Comparison of ENCODE assay signal across 21 cellular contexts in the genomic region with DNA sequence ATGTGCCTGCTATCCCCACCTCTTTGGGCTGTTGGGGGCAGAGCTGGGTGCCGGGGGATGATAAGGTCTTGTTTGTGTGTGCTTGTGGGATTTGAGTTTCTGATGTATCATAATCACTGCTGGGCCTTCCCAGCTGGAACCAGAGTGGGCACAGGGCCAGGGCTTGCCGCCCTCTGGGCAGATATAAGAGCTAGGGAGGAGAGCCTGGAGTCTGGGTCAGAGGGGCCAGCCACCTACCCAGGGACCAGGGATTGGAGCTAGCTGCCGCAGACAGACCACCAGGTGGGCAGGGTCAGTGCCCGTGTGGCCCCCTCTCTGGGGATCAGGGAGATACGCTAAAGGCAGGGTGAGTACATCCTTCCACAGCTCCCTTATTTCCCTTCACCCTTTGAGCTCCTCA. TPM values are rescaled to one million over a fixed set of nuclear protein-coding genes. Genes with fewer than 3 reads are reported as not detected.
DNase-seq lines count a peak whose midpoint lies in the region; ATAC-seq, FAIRE-seq and TF ChIP-seq lines count a peak whose summit lies in the region.
"Had no signal": no experiment of that assay in that cellular context is flagged by ENCODE, and none has a peak within 500 bp of the region (broad histone marks: within the 10 kb centered on the region; RNA-seq: fewer than 3 reads in every experiment).

No MANE protein-coding gene starts in this region.

- H3K9me3 ChIP-seq in BLaER1: no peaks in the 10 kb centered on the region
- H3K9me3 ChIP-seq in HepG2 (ENCODE audit: low read length): no peaks in the 10 kb centered on the region
- no peaks in the 10 kb centered on the region for H3K9me3 ChIP-seq in sigmoid colon
- H3K9me3 ChIP-seq: breast epithelium, heart right ventricle, neutrophil, spleen had no signal

- H3K4me2 ChIP-seq in BLaER1 (peak overlapping the region; percentile 52), HepG2 (ENCODE audit: low read depth, low read length) (peak overlapping the region; percentile 93)

- TF ChIP-seq EP300 in HepG2 (IDR thresholded peaks at IDR 0.05; ENCODE audit: low read depth in 2 of 2, low read length in 2 of 2) (no peak), HepG2 (CRISPR knock-in tag; IDR thresholded peaks at IDR 0.05; ENCODE audit: borderline replicate concordance) (no peak), sigmoid colon (IDR thresholded peaks at IDR 0.05) (no peak)

- 0% methylated on average over 5 of the region's 5 CpGs for WGBS in HepG2 (ENCODE audit: low lambda C conversion rate)
- WGBS in sigmoid colon, 2 donors: 65 to 80% methylated on average over 5 of the region's 5 CpGs

- FAIRE-seq in HepG2 (lab: Jason Lieb, UNC): no peak
- no peak for FAIRE-seq in HTR-8/SVneo (lab: Jason Lieb, UNC)

- no peak overlapping the region for H3K4me3 ChIP-seq in BLaER1
- H3K4me3 ChIP-seq in HepG2 (replicated peaks in 1 of 3; ENCODE audit: insufficient read depth in 1 of 3, low read depth in 2 of 3, low read length in 3 of 3): peak overlapping the region in 1 of 3 experiments; percentile 64; a peak in 1 of 6 replicates
- H3K4me3 ChIP-seq in sigmoid colon: no peak overlapping the region
- H3K4me3 ChIP-seq: breast epithelium, heart right ventricle, spleen had no signal

- peaks cover 2% of the 10 kb centered on the region for H3K4me1 Mint-ChIP-seq in activated naive CD8-positive, alpha-beta T cell treated with anti-CD3 and anti-CD28 coated beads, Interleukin-2, amount 50 U/mL, for 24 hours
- H3K4me1 Mint-ChIP-seq: CD8-positive, alpha-beta memory T cell had no signal

- H3K36me3 ChIP-seq in BLaER1: no peaks in the 10 kb centered on the region
- no peaks in the 10 kb centered on the region for H3K36me3 ChIP-seq in HepG2 (replicated peaks in 1 of 2; ENCODE audit: control insufficient read depth in 1 of 2, insufficient read depth in 2 of 2, low read length in 2 of 2)
- no peaks in the 10 kb centered on the region for H3K36me3 ChIP-seq in sigmoid colon
- H3K36me3 ChIP-seq: breast epithelium, heart right ventricle, neutrophil, spleen had no signal

- no peaks in the 10 kb centered on the region for H4K20me1 ChIP-seq in BLaER1
- no peaks in the 10 kb centered on the region for H4K20me1 ChIP-seq in HepG2 (ENCODE audit: insufficient read depth, low read length)

- intact Hi-C loops in HepG2 (cut with micrococcal nuclease; ENCODE audit: unreplicated experiment) (loop anchor here (1.0 to 5.0 kb wide), 3 partner anchors 11 to 36 kb away; no protein-coding TSS in a partner anchor), sigmoid colon (cut with DNase I) (no loop called here)

- no peak for TF ChIP-seq CTCF in HepG2 (CRISPR knock-in tag; IDR thresholded peaks at IDR 0.05)
- no peak for TF ChIP-seq CTCF in sigmoid colon (IDR thresholded peaks at IDR 0.05)

- POLR2A ChIA-PET in HepG2 (lab: Yijun Ruan, JAX): interaction anchor here (1.0 to 3.3 kb wide), 7 partner anchors 10 to 104 kb away, joined by 3 to 39 read pairs (median 10); a partner anchor contains a TSS

- TF ChIP-seq POLR2A in HepG2 (IDR thresholded peaks at IDR 0.05; ENCODE audit: insufficient read depth in 1 of 2, low read depth in 2 of 2, low read length in 2 of 2) (no peak), sigmoid colon (IDR thresholded peaks at IDR 0.05) (no peak)

- in situ Hi-C loops in HepG2 (cut with HindIII; ENCODE audit: extremely low pct_ligation_motif_present, low pct_unique_long_range_greater_than_20kb): no loop called here

- no peaks in the 10 kb centered on the region for H3K27me3 Mint-ChIP-seq in activated naive CD8-positive, alpha-beta T cell treated with anti-CD3 and anti-CD28 coated beads, Interleukin-2, amount 50 U/mL, for 24 hours

- no peaks in the 10 kb centered on the region for H3K36me3 Mint-ChIP-seq in activated naive CD8-positive, alpha-beta T cell treated with anti-CD3 and anti-CD28 coated beads, Interleukin-2, amount 50 U/mL, for 24 hours (ENCODE audit: low read depth)

- H3K4me3 Mint-ChIP-seq in activated naive CD8-positive, alpha-beta T cell treated with anti-CD3 and anti-CD28 coated beads, Interleukin-2, amount 50 U/mL, for 24 hours: no peak overlapping the region
- H3K4me3 Mint-ChIP-seq: CD8-positive, alpha-beta memory T cell had no signal

- no peaks in the 10 kb centered on the region for H3K9me3 Mint-ChIP-seq in activated naive CD8-positive, alpha-beta T cell treated with anti-CD3 and anti-CD28 coated beads, Interleukin-2, amount 50 U/mL, for 24 hours
- H3K9me3 Mint-ChIP-seq: CD8-positive, alpha-beta memory T cell had no signal

- ATAC-seq in HepG2: no peak
- ATAC-seq in activated naive CD8-positive, alpha-beta T cell treated with anti-CD3 and anti-CD28 coated beads, Interleukin-2, amount 50 U/mL, for 24 hours: no peak
- ATAC-seq: HCT116 had no signal

- H3K27me3 ChIP-seq in BLaER1 (no peaks in the 10 kb centered on the region), HepG2 (ENCODE audit: control insufficient read depth in 1 of 2, insufficient read depth in 2 of 2, low read length in 2 of 2) (no peaks in the 10 kb centered on the region), sigmoid colon (no peaks in the 10 kb centered on the region)
- H3K27me3 ChIP-seq: breast epithelium, heart right ventricle, neutrophil, spleen had no signal

- DNase-seq in DMS79 treated with DMSO at 0.1 percent for 48 hours (lab: John Stamatoyannopoulos, UW) (peak; percentile 62), NCI-H69 (lab: John Stamatoyannopoulos, UW) (peak; percentile 65), HepG2 (ENCODE audit: low spot score) (no peak), middle frontal gyrus (ENCODE audit: extremely low spot score, low spot score) (no peak), HTR-8/SVneo (ENCODE audit: insufficient read length, low spot score) (no peak), sigmoid colon (no peak)
- DNase-seq in activated naive CD8-positive, alpha-beta T cell treated with anti-CD3 and anti-CD28 coated beads, Interleukin-2, amount 50 U/mL, for 24 hours: no peak
- DNase-seq: activated CD4-positive, alpha-beta T cell treated with anti-CD3 and anti-CD28 coated beads for 4 hours; activated effector memory CD4-positive, alpha-beta T cell treated with Interleukin-2 at 50 U/mL for 16 hours; CD8-positive, alpha-beta memory T cell; cortex of kidney; NCI-H1694 treated with DMSO at 0.1 percent for 48 hours had no signal

- CTCF ChIA-PET in HepG2 (lab: Yijun Ruan, JAX; ENCODE audit: low intra/inter-chr PET ratio, low total read pairs): no interaction called here

- no peaks in the 10 kb centered on the region for H3K79me2 ChIP-seq in HepG2 (ENCODE audit: insufficient read depth, low read length)

- H3K27ac ChIP-seq in BLaER1 (peak overlapping the region; percentile 39), HepG2 (ENCODE audit: extremely low read length, insufficient read depth, low read length) (no peak overlapping the region), sigmoid colon (no peak overlapping the region)
- H3K27ac ChIP-seq: breast epithelium, heart right ventricle, neutrophil, spleen had no signal

- no peak overlapping the region for H2AFZ ChIP-seq in HepG2 (ENCODE audit: low read length)

- peaks cover 62% of the 10 kb centered on the region for H3K4me1 ChIP-seq in BLaER1
- H3K4me1 ChIP-seq in HepG2 (ENCODE audit: insufficient read depth, low read length): peaks cover 63% of the 10 kb centered on the region
- H3K4me1 ChIP-seq in sigmoid colon: no peaks in the 10 kb centered on the region
- H3K4me1 ChIP-seq: breast epithelium had no signal

- BruUV-seq in HepG2 (replicated peaks; lab: Mats Ljungman, UMichigan): no TSS peak

- H3K27ac Mint-ChIP-seq in activated naive CD8-positive, alpha-beta T cell treated with anti-CD3 and anti-CD28 coated beads, Interleukin-2, amount 50 U/mL, for 24 hours: no peak overlapping the region

- TF ChIP-seq RAD21 in HepG2 (CRISPR knock-in tag; IDR thresholded peaks at IDR 0.05): no peak

- H3K9ac ChIP-seq in BLaER1 (peak overlapping the region; percentile 9; the same call in 1 of the 2 replicates), HepG2 (ENCODE audit: insufficient read depth, low read depth, low read length) (no peak overlapping the region)

TF ChIP-seq in HepG2, 621 proteins besides CTCF, POLR2A, EP300 and RAD21 (continues in another document):
- TF ChIP-seq ZNF564 (CRISPR knock-in tag; IDR thresholded peaks at IDR 0.05) (0 out of 2 replicates have a peak, but pooled peaks have one; percentile 12), ZNF432 (CRISPR knock-in tag; IDR thresholded peaks at IDR 0.05; ENCODE audit: borderline replicate concordance) (no peak), ARNT (IDR thresholded peaks at IDR 0.05) (no peak)

RNA-seq across cellular contexts. Expression of a gene that starts 3.1 kb away (rescaled TPM):
- 1.2 and 1.6 TPM in 2 replicates for total RNA-seq in HepG2 (2016; rRNA removed; fragmentation: Illumina TruSeq; extraction: Trizol)
- 0.62 and 0.81 TPM in 2 replicates for total RNA-seq in HepG2 (2016; cell fraction: cytosol; rRNA removed; fragmentation: Illumina TruSeq; extraction: Trizol; ENCODE audit: low read depth)
- 1.4 and 1.9 TPM in 2 replicates for total RNA-seq in HepG2 (2016; cell fraction: insoluble cytoplasmic fraction; rRNA removed; fragmentation: Illumina TruSeq; extraction: Trizol)
- 0.99 and 1.00 TPM in 2 replicates for total RNA-seq in HepG2 (2016; cell fraction: membrane; rRNA removed; fragmentation: Illumina TruSeq; extraction: Trizol)
- total RNA-seq in HepG2 (2016; cell fraction: nucleus; rRNA removed; fragmentation: Illumina TruSeq; extraction: Trizol): 0.91 and 1.4 TPM in 2 replicates
- polyA plus RNA-seq in HepG2 (2011; rRNA removed): 0.69 and 1.5 TPM in 2 replicates
- 0.95 and 1.1 TPM in 2 replicates for polyA plus RNA-seq in HepG2 (2011; cell fraction: cytosol; rRNA removed)
- 0.54 and 1.2 TPM in 2 replicates for polyA plus RNA-seq in HepG2 (2011; cell fraction: nucleus; rRNA removed)
- polyA plus RNA-seq in HepG2 (2012): 0.45 and 1.3 TPM in 2 replicates
- 0.27 and 0.36 TPM in 2 replicates for polyA plus RNA-seq in HepG2 (2016; cell fraction: cytosol; fragmentation: Illumina TruSeq; extraction: Trizol; ENCODE audit: low read depth)
- 1.3 and 1.7 TPM in 2 replicates for polyA plus RNA-seq in HepG2 (2016; cell fraction: insoluble cytoplasmic fraction; fragmentation: Illumina TruSeq; extraction: Trizol; ENCODE audit: low read depth)
- polyA plus RNA-seq in HepG2 (2016; cell fraction: membrane; fragmentation: Illumina TruSeq; extraction: Trizol; ENCODE audit: low read depth): 0.85 and 0.96 TPM in 2 replicates
- 0.45 and 0.70 TPM in 2 replicates for polyA plus RNA-seq in HepG2 (2016; cell fraction: nucleus; fragmentation: Illumina TruSeq; extraction: Trizol; ENCODE audit: insufficient read depth, low read depth)
- polyA minus RNA-seq in HepG2 (2011; rRNA and poly(A)+ RNA removed; ENCODE audit: low replicate concordance): 1.4 TPM in 1 of 2 replicates, not detected in the other
- polyA minus RNA-seq in HepG2 (2011; cell fraction: cytosol; rRNA and poly(A)+ RNA removed): 1.2 TPM in 1 of 2 replicates, not detected in the other
- polyA minus RNA-seq in HepG2 (2011; cell fraction: nucleus; rRNA and poly(A)+ RNA removed): 2.2 TPM in 2 replicates
- under 1 TPM in 1 of 4 donors, not detected in 3; 0.36 TPM for total RNA-seq in sigmoid colon
- polyA plus RNA-seq in sigmoid colon: 10 to 100 TPM; 14.6 to 25.8 (median 24.3) TPM
- total RNA-seq: CD8-positive, alpha-beta memory T cell; heart right ventricle; HT1080; LHCN-M2; NCI-H460; spleen had no signal

Comparison
In these comparisons a context has a peak if more than half of its experiments do, and no peak if none do; other contexts are left out.
1. DNase-seq: peak in DMS79 treated with DMSO at 0.1 percent for 48 hours (single experiment) and NCI-H69 (single experiment); none in HepG2 (single experiment), activated naive CD8-positive, alpha-beta T cell treated with anti-CD3 and anti-CD28 coated beads, Interleukin-2, amount 50 U/mL, for 24 hours (single experiment), middle frontal gyrus (single experiment), HTR-8/SVneo (single experiment) and sigmoid colon (single experiment).